Comparison of ENCODE assay signal across 18 cellular contexts in the genomic region with DNA sequence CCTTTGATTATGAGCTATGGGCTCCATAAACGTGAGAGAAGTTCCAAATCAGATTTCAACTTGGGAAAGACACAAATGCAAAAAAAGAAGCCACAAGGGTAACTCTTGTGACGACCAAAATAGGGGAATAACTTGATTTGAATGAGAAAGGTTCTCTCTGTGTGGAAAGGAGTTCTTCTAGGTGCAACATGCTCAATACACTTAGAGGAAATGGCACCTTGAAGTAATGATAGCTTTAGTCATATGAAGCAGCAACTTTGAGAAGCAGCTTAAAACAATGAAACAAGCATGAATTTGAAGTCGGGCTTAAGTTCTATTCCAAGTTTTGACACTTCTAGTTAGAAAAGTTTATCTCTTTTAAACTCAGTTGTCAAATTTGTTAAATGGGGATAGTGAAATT. TPM values are rescaled to one million over a fixed set of nuclear protein-coding genes. Genes with fewer than 3 reads are reported as not detected.
DNase-seq lines count a peak whose midpoint lies in the region; ATAC-seq, FAIRE-seq and TF ChIP-seq lines count a peak whose summit lies in the region.
"Had no signal": no experiment of that assay in that cellular context is flagged by ENCODE, and none has a peak within 500 bp of the region (broad histone marks: within the 10 kb centered on the region; RNA-seq: fewer than 3 reads in every experiment).

No MANE protein-coding gene starts in this region.

- FAIRE-seq in GM12878 (lab: Jason Lieb, UNC), result no peak
- no peak for FAIRE-seq in D721Med (lab: Jason Lieb, UNC)

- TF ChIP-seq RAD21 in GM12878 (IDR thresholded peaks at IDR 0.05; ENCODE audit: insufficient read depth, low read depth, low read length), result 0 out of 2 replicates have a peak, but pooled peaks have one; percentile 8

- BruUV-seq in GM12878 (replicated peaks; lab: Mats Ljungman, UMichigan), result no TSS peak

- H3K4me3 ChIP-seq in GM12878, result peak overlapping the region; percentile 28; the same call in 1 of the 2 replicates
- H3K4me3 ChIP-seq: SJSA1 had no signal

- no peaks in the 10 kb centered on the region for H3K36me3 ChIP-seq in GM12878 (ENCODE audit: control insufficient read depth in 2 of 2, insufficient read depth in 2 of 2, low read length in 1 of 2)
- H3K36me3 ChIP-seq: SJSA1 had no signal

- 3% methylated on average over 3 of the region's 3 CpGs for WGBS in GM12878 (ENCODE audit: insufficient coverage, insufficient replicate concordance, low lambda C conversion rate, missing lambda C conversion rate)

- H3K4me1 ChIP-seq in GM12878 (ENCODE audit: control insufficient read depth, insufficient read depth, low read length), result peaks cover 37% of the 10 kb centered on the region

- no peaks in the 10 kb centered on the region for H4K20me1 ChIP-seq in GM12878 (ENCODE audit: control insufficient read depth, insufficient read depth)

- no peaks in the 10 kb centered on the region for H3K27me3 ChIP-seq in GM12878 (replicated peaks in 1 of 2; ENCODE audit: control insufficient read depth in 2 of 2, insufficient read depth in 2 of 2, low read length in 1 of 2)
- H3K27me3 ChIP-seq: SJSA1 had no signal

- peak overlapping the region; percentile 2; the same call in 1 of the 2 replicates for H2AFZ ChIP-seq in GM12878 (ENCODE audit: control insufficient read depth, low read depth, low read length)

- POLR2A ChIA-PET in activated CD4-positive, alpha-beta memory T cell treated with anti-CD3 and anti-CD28 coated beads for 36 hours (lab: Charles Lee), result interaction anchor here (2.2 kb wide), 1 partner anchor 9 kb away, joined by 6 read pairs; no protein-coding TSS in a partner anchor
- POLR2A ChIA-PET in activated CD4-positive, alpha-beta memory T cell treated with anti-CD3 and anti-CD28 coated beads, Interleukin-2, amount 10 ng/mL, durations not matched to agents 7 days and 5 days (lab: Charles Lee), result interaction anchor here (1.0 to 3.9 kb wide), 8 partner anchors 9 to 37 kb away, joined by 3 to 17 read pairs (median 6); no protein-coding TSS in a partner anchor
- POLR2A ChIA-PET in GM12878 (lab: Charles Lee), result interaction anchor here (1.2 to 6.8 kb wide), 9 partner anchors 8 to 53 kb away, joined by 3 to 123 read pairs (median 10); no protein-coding TSS in a partner anchor

- H3K9me3 Mint-ChIP-seq in activated CD4-positive, alpha-beta memory T cell treated with anti-CD3 and anti-CD28 coated beads for 36 hours, result no peaks in the 10 kb centered on the region
- no peaks in the 10 kb centered on the region for H3K9me3 Mint-ChIP-seq in activated CD4-positive, alpha-beta memory T cell treated with anti-CD3 and anti-CD28 coated beads, Interleukin-2, amount 10 ng/mL, durations not matched to agents 7 days and 5 days

- H3K9me3 ChIP-seq in GM12878 (replicated peaks; ENCODE audit: control insufficient read depth, insufficient read depth, low read length), result no peaks in the 10 kb centered on the region
- H3K9me3 ChIP-seq: SJSA1 had no signal

- no peak for DNase-seq in activated CD4-positive, alpha-beta memory T cell treated with anti-CD3 and anti-CD28 coated beads for 36 hours
- no peak for DNase-seq in activated CD4-positive, alpha-beta memory T cell treated with anti-CD3 and anti-CD28 coated beads, Interleukin-2, amount 10 ng/mL, durations not matched to agents 7 days and 5 days
- no peak for DNase-seq in GM12878 (ENCODE audit: low read depth, low spot score)
- no peak for DNase-seq in NOMO-1 treated with dmso at 0.1 percent for 144 hours (lab: John Stamatoyannopoulos, UW; ENCODE audit: unreplicated experiment)
- DNase-seq in amniotic stem cell (lab: John Stamatoyannopoulos, UW), result no peak
- no peak for DNase-seq in D721Med (ENCODE audit: insufficient read length, low spot score)
- DNase-seq in DMS114 treated with DMSO at 0.1 percent for 48 hours (lab: John Stamatoyannopoulos, UW; ENCODE audit: unreplicated experiment), result no peak
- DNase-seq: 8988T, EL, KBM-7, NCI-H1417 treated with DMSO at 0.1 percent for 48 hours, NCI-H2029, NCI-H2171 treated with DMSO at 0.1 percent for 48 hours, NCI-H510A, NCI-H774 had no signal

- H3K27ac Mint-ChIP-seq in activated CD4-positive, alpha-beta memory T cell treated with anti-CD3 and anti-CD28 coated beads for 36 hours, result peak overlapping the region; percentile 34
- H3K27ac Mint-ChIP-seq in activated CD4-positive, alpha-beta memory T cell treated with anti-CD3 and anti-CD28 coated beads, Interleukin-2, amount 10 ng/mL, durations not matched to agents 7 days and 5 days, result no peak overlapping the region

- in situ Hi-C loops in GM12878 (cut with MboI), result loop anchor here (5.0 kb wide), 1 partner anchor 54 kb away; no protein-coding TSS in a partner anchor

- peak overlapping the region; percentile 88 for H3K27ac ChIP-seq in GM12878 (ENCODE audit: control insufficient read depth, insufficient read depth)
- H3K27ac ChIP-seq: SJSA1 had no signal

- peak overlapping the region; percentile 18 for H3K9ac ChIP-seq in GM12878 (ENCODE audit: control insufficient read depth, insufficient read depth, low read length)

- no peak for TF ChIP-seq CTCF in GM12878 (IDR thresholded peaks at IDR 0.05 in 2 of 3, conservative IDR thresholded peaks at IDR 0.05 in 1 of 3; ENCODE audit: control insufficient read depth in 2 of 3, extremely low read depth in 1 of 3, insufficient read depth in 1 of 3, low read depth in 3 of 3, low read length in 3 of 3)
- no peak for TF ChIP-seq CTCF in D721Med (IDR thresholded peaks at IDR 0.05; ENCODE audit: insufficient read depth, missing control alignments)

- peaks cover 4% of the 10 kb centered on the region for H3K79me2 ChIP-seq in GM12878 (ENCODE audit: control insufficient read depth, insufficient read depth, low read length)

- RAD21 ChIA-PET in GM12878 (lab: Charles Lee; ENCODE audit: unreplicated experiment), result interaction anchor here (0.7 to 6.5 kb wide), 15 partner anchors 8 to 58 kb away, joined by 3 to 170 read pairs (median 11); no protein-coding TSS in a partner anchor

- no peaks in the 10 kb centered on the region for H3K27me3 Mint-ChIP-seq in activated CD4-positive, alpha-beta memory T cell treated with anti-CD3 and anti-CD28 coated beads for 36 hours
- no peaks in the 10 kb centered on the region for H3K27me3 Mint-ChIP-seq in activated CD4-positive, alpha-beta memory T cell treated with anti-CD3 and anti-CD28 coated beads, Interleukin-2, amount 10 ng/mL, durations not matched to agents 7 days and 5 days

- no peaks in the 10 kb centered on the region for H3K36me3 Mint-ChIP-seq in activated CD4-positive, alpha-beta memory T cell treated with anti-CD3 and anti-CD28 coated beads for 36 hours
- H3K36me3 Mint-ChIP-seq in activated CD4-positive, alpha-beta memory T cell treated with anti-CD3 and anti-CD28 coated beads, Interleukin-2, amount 10 ng/mL, durations not matched to agents 7 days and 5 days (ENCODE audit: low read depth), result peaks cover 3% of the 10 kb centered on the region

- intact Hi-C loops in activated CD4-positive, alpha-beta memory T cell treated with anti-CD3 and anti-CD28 coated beads for 36 hours (cut with micrococcal nuclease), result loop anchor here (5.0 kb wide), 1 partner anchor 254 kb away; the partner anchor contains the start of gene RGS2
- intact Hi-C loops in GM12878 (cut with micrococcal nuclease; ENCODE audit: unreplicated experiment), result loop anchor here (1.0 to 10.0 kb wide), 3 partner anchors 8 to 501 kb away; partner anchors contain the start of genes RO60 and UCHL5

- H3K4me2 ChIP-seq in GM12878 (ENCODE audit: control insufficient read depth, insufficient read depth), result peak overlapping the region; percentile 44; the same call in 1 of the 2 replicates

- TF ChIP-seq EP300 in GM12878 (IDR thresholded peaks at IDR 0.05; ENCODE audit: borderline replicate concordance in 1 of 2, control insufficient read depth in 1 of 2, low read depth in 2 of 2, low read length in 2 of 2), result peak; percentile 42 to 59; a peak in 2 of 4 replicates

- H3K4me1 Mint-ChIP-seq in activated CD4-positive, alpha-beta memory T cell treated with anti-CD3 and anti-CD28 coated beads for 36 hours (ENCODE audit: low read depth), result peaks cover 55% of the 10 kb centered on the region
- H3K4me1 Mint-ChIP-seq in activated CD4-positive, alpha-beta memory T cell treated with anti-CD3 and anti-CD28 coated beads, Interleukin-2, amount 10 ng/mL, durations not matched to agents 7 days and 5 days, result peaks cover 60% of the 10 kb centered on the region

- no peak overlapping the region for H3K4me3 Mint-ChIP-seq in activated CD4-positive, alpha-beta memory T cell treated with anti-CD3 and anti-CD28 coated beads for 36 hours
- no peak overlapping the region for H3K4me3 Mint-ChIP-seq in activated CD4-positive, alpha-beta memory T cell treated with anti-CD3 and anti-CD28 coated beads, Interleukin-2, amount 10 ng/mL, durations not matched to agents 7 days and 5 days

- ATAC-seq in HG02610 (IDR thresholded peaks at IDR 0.05; ENCODE audit: unreplicated experiment) (peak; percentile 24), GM12878 (peak; percentile 12)

- TF ChIP-seq POLR2A in GM12878 (IDR thresholded peaks at IDR 0.05; ENCODE audit: low read depth, low read length), result no peak

- CTCF ChIA-PET in activated CD4-positive, alpha-beta memory T cell treated with anti-CD3 and anti-CD28 coated beads for 36 hours (lab: Charles Lee), result interaction anchor here (1.2 to 2.1 kb wide), 3 partner anchors 21 to 80 kb away, joined by 3 to 5 read pairs (median 5); no protein-coding TSS in a partner anchor
- CTCF ChIA-PET in activated CD4-positive, alpha-beta memory T cell treated with anti-CD3 and anti-CD28 coated beads, Interleukin-2, amount 10 ng/mL, durations not matched to agents 7 days and 5 days (lab: Charles Lee), result interaction anchor here (0.8 to 1.0 kb wide), 2 partner anchors 76 to 80 kb away, joined by 3 read pairs; no protein-coding TSS in a partner anchor
- CTCF ChIA-PET in GM12878 (lab: Yijun Ruan, JAX), result interaction anchor here (0.8 to 3.9 kb wide), 12 partner anchors 8 to 79 kb away, joined by 3 to 23 read pairs (median 6); no protein-coding TSS in a partner anchor

- SMC1A ChIA-PET in GM12878 (lab: Charles Lee; ENCODE audit: uncharacterized antibody, unreplicated experiment), result interaction anchor here (0.6 to 6.1 kb wide), 20 partner anchors 9 to 504 kb away, joined by 3 to 121 read pairs (median 7); partner anchors contain the start of gene RGS1

RNA-seq across cellular contexts. Expression of gene RGS1, which starts 21.8 kb away (rescaled TPM):
- 10 to 100 TPM; 23.5 to 27.1 TPM for total RNA-seq in activated CD4-positive, alpha-beta memory T cell treated with anti-CD3 and anti-CD28 coated beads for 36 hours
- 10 to 100 TPM; 67.3 to 69.2 TPM for total RNA-seq in activated CD4-positive, alpha-beta memory T cell treated with anti-CD3 and anti-CD28 coated beads, Interleukin-2, amount 10 ng/mL, durations not matched to agents 7 days and 5 days
- 1,986 and 2,133 TPM in 2 replicates for total RNA-seq in GM12878 (2013; cell fraction: nucleolus; rRNA removed)
- total RNA-seq in GM12878 (2014; rRNA removed), result 43.7 and 68.1 TPM in 2 replicates
- total RNA-seq in GM12878 (2014; rRNA removed; fragmentation: Illumina TruSeq; extraction: Trizol), result 61.3 and 76.2 TPM in 2 replicates
- 38.5 and 45.8 TPM in 2 replicates for total RNA-seq in GM12878 (2021)
- 60.0 TPM for polyA plus RNA-seq in GM12878 (2011; ENCODE audit: low read depth)
- 882 and 1,502 TPM in 2 replicates for polyA plus RNA-seq in GM12878 (2011; rRNA removed)
- polyA plus RNA-seq in GM12878 (2011; cell fraction: cytosol; rRNA removed), result 230 and 358 TPM in 2 replicates
- 346 and 598 TPM in 2 replicates for polyA plus RNA-seq in GM12878 (2011; cell fraction: nucleus; rRNA removed)
- 92.1 and 280 TPM in 2 replicates for polyA plus RNA-seq in GM12878 (2012)
- 48.2 and 72.9 TPM in 2 replicates for polyA plus RNA-seq in GM12878 (2014; fragmentation: Illumina TruSeq; extraction: Trizol)
- 10 to 100 TPM; 50.8 to 52.2 TPM for polyA plus RNA-seq in GM12878 (2014; fragmentation: Nextera tagmentation; extraction: Ambion mirVana)
- polyA plus RNA-seq in GM12878 (2014; rRNA removed), result 26.6 and 38.0 TPM in 2 replicates
- 10 to 100 TPM; 20.7 to 21.3 TPM for polyA plus RNA-seq in GM12878 (2016; fragmentation: Nextera tagmentation; extraction: Ambion mirVana)
- 283 and 396 TPM in 2 replicates for polyA minus RNA-seq in GM12878 (2011; rRNA and poly(A)+ RNA removed)
- 140 and 173 TPM in 2 replicates for polyA minus RNA-seq in GM12878 (2011; cell fraction: cytosol; rRNA and poly(A)+ RNA removed)
- polyA minus RNA-seq in GM12878 (2011; cell fraction: nucleus; rRNA and poly(A)+ RNA removed), result 1,153 and 1,417 TPM in 2 replicates
- total RNA-seq: SJSA1 had no signal
- polyA plus RNA-seq: BJ had no signal
